Comparison of ENCODE assay signal across 8 cellular contexts in the genomic region with DNA sequence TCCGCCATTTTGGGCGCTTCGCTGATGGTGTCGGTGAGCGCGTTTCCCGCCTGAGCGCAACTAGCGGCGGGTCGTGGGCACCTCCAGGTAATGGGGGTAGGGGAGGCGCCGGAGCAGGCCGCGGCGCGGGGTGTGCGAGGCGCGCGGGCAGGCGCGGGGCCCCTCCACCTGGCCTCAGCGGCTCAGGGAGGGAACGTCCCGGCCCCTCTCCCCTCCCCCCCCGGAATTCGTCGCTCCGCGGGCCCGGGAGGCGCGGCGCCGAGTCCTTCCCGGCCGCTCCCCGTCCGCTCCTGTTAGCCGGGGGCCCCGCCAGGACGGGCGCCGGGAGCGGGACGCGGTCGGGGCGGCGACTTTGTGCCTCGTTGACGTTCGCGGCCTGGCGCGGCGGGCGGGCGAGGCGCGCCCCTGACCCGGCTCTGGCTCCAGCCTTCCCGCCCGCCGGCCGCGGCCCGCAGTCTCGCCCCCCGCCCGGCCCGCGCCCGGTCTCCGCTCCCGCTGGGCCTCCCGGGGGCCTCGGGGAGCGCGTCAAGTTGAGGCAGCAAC. TPM values are rescaled to one million over a fixed set of nuclear protein-coding genes. Genes with fewer than 3 reads are reported as not detected.
DNase-seq lines count a peak whose midpoint lies in the region; ATAC-seq and TF ChIP-seq lines count a peak whose summit lies in the region.

TSS of gene PPP6R3 (plus strand) at position 12 of the 543 bp plus-strand sequence. CDS start 76,913 bp downstream, outside the sequence.

- peaks cover 34% of the 10 kb centered on the region for H3K4me1 Mint-ChIP-seq in stimulated activated effector memory CD8-positive, alpha-beta T cell treated with anti-CD3 and anti-CD28 coated beads, Interleukin-12 subunit alpha, Interleukin-12 subunit beta, amount 100 ng/mL, for 72 hours

- H3K36me3 Mint-ChIP-seq in stimulated activated effector memory CD8-positive, alpha-beta T cell treated with anti-CD3 and anti-CD28 coated beads, Interleukin-12 subunit alpha, Interleukin-12 subunit beta, amount 100 ng/mL, for 72 hours: peaks cover 45% of the 10 kb centered on the region

- peak within 1 kb of the TSS; percentile 63 for H3K4me3 Mint-ChIP-seq in stimulated activated effector memory CD8-positive, alpha-beta T cell treated with anti-CD3 and anti-CD28 coated beads, Interleukin-12 subunit alpha, Interleukin-12 subunit beta, amount 100 ng/mL, for 72 hours

- H3K4me3 ChIP-seq in BE2C (ENCODE audit: low read depth, low read length) (peak within 1 kb of the TSS; percentile 93), astrocyte of the spinal cord (ENCODE audit: low read depth, low read length) (peak within 1 kb of the TSS; percentile 87)

- in situ Hi-C loops in astrocyte of the spinal cord (cut with HindIII; ENCODE audit: low sequenced_read_pairs): no loop called here

- ATAC-seq in GM19438 (IDR thresholded peaks at IDR 0.05; ENCODE audit: low read depth, unreplicated experiment) (peak; percentile 39), HG03565 (IDR thresholded peaks at IDR 0.05; ENCODE audit: unreplicated experiment) (peak; percentile 5)
- peak; percentile 55 for ATAC-seq in stimulated activated effector memory CD8-positive, alpha-beta T cell treated with anti-CD3 and anti-CD28 coated beads, Interleukin-12 subunit alpha, Interleukin-12 subunit beta, amount 100 ng/mL, for 72 hours

- no peaks in the 10 kb centered on the region for H3K27me3 ChIP-seq in BE2C

- no peak for TF ChIP-seq CTCF in BE2C (IDR thresholded peaks at IDR 0.05; ENCODE audit: low read depth, low read length)
- TF ChIP-seq CTCF in astrocyte of the spinal cord (IDR thresholded peaks at IDR 0.05; ENCODE audit: low read depth, low read length): no peak

- peak within 1 kb of the TSS; percentile 94 for H3K27ac Mint-ChIP-seq in stimulated activated effector memory CD8-positive, alpha-beta T cell treated with anti-CD3 and anti-CD28 coated beads, Interleukin-12 subunit alpha, Interleukin-12 subunit beta, amount 100 ng/mL, for 72 hours

- H3K9me3 Mint-ChIP-seq in stimulated activated effector memory CD8-positive, alpha-beta T cell treated with anti-CD3 and anti-CD28 coated beads, Interleukin-12 subunit alpha, Interleukin-12 subunit beta, amount 100 ng/mL, for 72 hours: no peaks in the 10 kb centered on the region

- peaks cover 8% of the 10 kb centered on the region for H3K36me3 ChIP-seq in BE2C

- H3K4me1 ChIP-seq in BE2C: no peaks in the 10 kb centered on the region; the same call in 1 of the 2 replicates

- no peaks in the 10 kb centered on the region for H3K9me3 ChIP-seq in BE2C

- no peak for DNase-seq in BE2C
- no peak for DNase-seq in astrocyte of the spinal cord (ENCODE audit: low read depth, low spot score)
- peak; percentile 74 for DNase-seq in iPS-NIHi11 (ENCODE audit: low spot score)
- no peak for DNase-seq in stimulated activated effector memory CD8-positive, alpha-beta T cell treated with anti-CD3 and anti-CD28 coated beads, Interleukin-12 subunit alpha, Interleukin-12 subunit beta, amount 100 ng/mL, for 72 hours (ENCODE audit: low spot score in 2 of 2)
- DNase-seq in NCI-H524 treated with DMSO at 0.1 percent for 48 hours (lab: John Stamatoyannopoulos, UW): no peak
- DNase-seq in NCI-H345 treated with DMSO at 0.1 percent for 48 hours (lab: John Stamatoyannopoulos, UW; ENCODE audit: unreplicated experiment): no peak

RNA-seq across cellular contexts. Expression of gene PPP6R3, which starts in this region (rescaled TPM):
- 107 TPM for polyA plus RNA-seq in BE2C (2012; ENCODE audit: insufficient read depth, insufficient read length, low read depth)

Comparison
In these comparisons a context has a peak if more than half of its experiments do, and no peak if none do; other contexts are left out.
1. ATAC-seq: peak in every context shown above with its lines; median percentile 55 in stimulated activated effector memory CD8-positive, alpha-beta T cell treated with anti-CD3 and anti-CD28 coated beads, Interleukin-12 subunit alpha, Interleukin-12 subunit beta, amount 100 ng/mL, for 72 hours; 39 in GM19438; 5 in HG03565.